31 cellular contexts compared by ENCODE assay signal in genomic region chr10:75496191-75496567, GRCh38.
"Had no signal": no experiment of that assay in that cellular context is flagged by ENCODE, and none has a peak within 500 bp of the region (broad histone marks: within the 10 kb centered on the region; RNA-seq: fewer than 3 reads in every experiment).

No MANE protein-coding gene starts in this region.

- H3K36me3 ChIP-seq: SJCRH30 had no signal

- H3K4me3 ChIP-seq: PC-9, SJCRH30, SK-N-MC had no signal

- DNase-seq: Karpas-422, MM.1S, MV-4-11, NCI-H1092, NCI-H1105, NCI-H1417 treated with DMSO at 0.1 percent for 48 hours, NCI-H1436 treated with DMSO at 0.1 percent for 48 hours, NCI-H1694 treated with DMSO at 0.1 percent for 48 hours, NCI-H187 treated with DMSO at 0.1 percent for 48 hours, NCI-H2029, NCI-H2081, NCI-H2171 treated with DMSO at 0.1 percent for 48 hours, NCI-H2227 treated with DMSO at 0.1 percent for 48 hours, NCI-H345, NCI-H446, NCI-H510A treated with DMSO at 0.1 percent for 48 hours, NCI-H524 treated with DMSO at 0.1 percent for 48 hours, NCI-H69, NCI-H748 treated with DMSO at 0.1 percent for 48 hours, NCI-H82, PC-9, SHP77, SIG-M5, SJCRH30 had no signal

- H3K4me2 ChIP-seq: KMS-11, PC-9 had no signal

- FAIRE-seq: RCC 7860 had no signal

- H3K4me1 ChIP-seq: SJCRH30 had no signal

- H2AFZ ChIP-seq: PC-9 had no signal

- H3K9ac ChIP-seq: KMS-11 had no signal

- H3K27ac ChIP-seq: KMS-11, PC-9, RWPE1, SJCRH30, SK-N-MC had no signal

- H3K9me3 ChIP-seq: SJCRH30 had no signal

- ATAC-seq: Panc1, Right ventricle myocardium inferior, SK-N-SH treated with all-trans-retinoic acid at 6 μM for 48 hours had no signal
